18 cellular contexts compared by ENCODE assay signal in genomic region chr15:47964229-47964628, GRCh38.
"Had no signal": no experiment of that assay in that cellular context is flagged by ENCODE, and none has a peak within 500 bp of the region (broad histone marks: within the 10 kb centered on the region; RNA-seq: fewer than 3 reads in every experiment).

No MANE protein-coding gene starts in this region.

- H3K36me3 ChIP-seq: prostate gland, right lobe of liver, tibial artery, upper lobe of left lung, uterus had no signal

- H3K4me3 ChIP-seq: hepatocyte, lung, prostate gland, right lobe of liver, tibial artery, upper lobe of left lung, uterus had no signal

- H3K4me2 ChIP-seq: hepatocyte had no signal

- H3K27ac ChIP-seq: hepatocyte, parathyroid adenoma, prostate gland, right lobe of liver, tibial artery, upper lobe of left lung, uterus had no signal

- H3K9ac ChIP-seq: parathyroid adenoma had no signal

- H3K9me3 ChIP-seq: prostate gland, right lobe of liver, tibial artery, upper lobe of left lung, uterus had no signal

- DNase-seq: effector memory CD4-positive, alpha-beta T cell; foreskin melanocyte; head of caudate nucleus; left colon; left ventricle myocardium superior; mesenchymal stem cell; midbrain; naive B cell; right lobe of liver; stimulated activated CD4-positive, alpha-beta T cell treated with anti-CD3 and anti-CD28 coated beads, Interleukin-4, amount 100 ng/mL, for 1 hour; stimulated activated CD8-positive, alpha-beta memory T cell treated with anti-CD3 and anti-CD28 coated beads, Interleukin-4, amount 100 ng/mL, for 48 hours; tibial artery; upper lobe of left lung; uterus had no signal

- H2AFZ ChIP-seq: hepatocyte, parathyroid adenoma had no signal

- H3K27me3 ChIP-seq: hepatocyte, right lobe of liver, tibial artery, upper lobe of left lung, uterus had no signal

- H3K79me2 ChIP-seq: hepatocyte, parathyroid adenoma had no signal
